ENCODE assay signal across 1 cellular context in genomic region chr2:187510419-187511355, GRCh38.
TF ChIP-seq lines count a peak whose summit lies in the region.
"Not testable (repeated sequence)": the region's sequence is repeated elsewhere in the genome, so short reads cannot be mapped to it uniquely, and the experiment has no call there.

No MANE protein-coding gene starts in this region.

TF ChIP-seq in HepG2, 621 proteins besides CTCF, POLR2A, EP300 and RAD21 (continued from another document):
- TF ChIP-seq WIZ (CRISPR knock-in tag; IDR thresholded peaks at IDR 0.05) (0 out of 2 replicates have a peak, but pooled peaks have one; percentile 13), ZNF230 (CRISPR knock-in tag; IDR thresholded peaks at IDR 0.05) (peak; percentile 40; the same call in 1 of the 2 replicates), HMG20B (CRISPR knock-in tag; conservative IDR thresholded peaks at IDR 0.05) (peak; percentile 78; the same call in 1 of the 2 replicates), ZSCAN9 (CRISPR knock-in tag; IDR thresholded peaks at IDR 0.05; ENCODE audit: borderline replicate concordance) (peak; percentile 14; the same call in 1 of the 2 replicates), MEIS2 (CRISPR knock-in tag; IDR thresholded peaks at IDR 0.05) (0 out of 2 replicates have a peak, but pooled peaks have one; percentile 54), ZNF235 (CRISPR knock-in tag; IDR thresholded peaks at IDR 0.05; ENCODE audit: borderline replicate concordance) (peak; percentile 61; the same call in 1 of the 2 replicates), ZNF883 (CRISPR knock-in tag; IDR thresholded peaks at IDR 0.05; ENCODE audit: not compliant biosample characterization) (peak; percentile 87), TGIF2 (CRISPR knock-in tag; IDR thresholded peaks at IDR 0.05) (0 out of 2 replicates have a peak, but pooled peaks have one; percentile 28), MAZ (CRISPR knock-in tag; IDR thresholded peaks at IDR 0.05; ENCODE audit: low read depth) (peak; percentile 43), SPEN (CRISPR knock-in tag; IDR thresholded peaks at IDR 0.05; ENCODE audit: low read depth) (peak; percentile 34; the same call in 1 of the 2 replicates), SNAPC2 (CRISPR knock-in tag; IDR thresholded peaks at IDR 0.05) (peak; percentile 75; the same call in 1 of the 2 replicates), ZNF160 (CRISPR knock-in tag; IDR thresholded peaks at IDR 0.05) (peak; percentile 11; the same call in 1 of the 2 replicates), E2F1 (CRISPR knock-in tag; IDR thresholded peaks at IDR 0.05) (peak; percentile 70), MLLT10 (CRISPR knock-in tag; IDR thresholded peaks at IDR 0.05) (0 out of 2 replicates have a peak, but pooled peaks have one; percentile 51), ZNF430 (CRISPR knock-in tag; IDR thresholded peaks at IDR 0.05) (peak; percentile 58; the same call in 1 of the 2 replicates), RXRB (CRISPR knock-in tag; IDR thresholded peaks at IDR 0.05; ENCODE audit: borderline replicate concordance) (peak; percentile 92), PAXIP1 (CRISPR knock-in tag; conservative IDR thresholded peaks at IDR 0.05) (peak; percentile 73)
- TF ChIP-seq MAZ (IDR thresholded peaks at IDR 0.05; ENCODE audit: borderline replicate concordance, low read depth, low read length): not testable (repeated sequence)
